ENCODE assay signal across 29 cellular contexts in genomic region chr4:182489607-182490006, GRCh38.
"Had no signal": no experiment of that assay in that cellular context is flagged by ENCODE, and none has a peak within 500 bp of the region (broad histone marks: within the 10 kb centered on the region; RNA-seq: fewer than 3 reads in every experiment).

No MANE protein-coding gene starts in this region.

- H3K9me3 ChIP-seq: stomach, suprapubic skin, testis, thoracic aorta, thyroid gland, tibial artery, transverse colon, upper lobe of left lung, upper lobe of right lung, uterus, vagina had no signal

- H3K27me3 Mint-ChIP-seq: stimulated activated memory B cell treated with anti-CD40 and anti-IgM and Interleukin-4, amounts not matched to agents 10 μg/mL and 1 μg/mL and 100 μg/mL, for 72 hours; type B pancreatic cell had no signal

- H3K27me3 ChIP-seq: stomach, suprapubic skin, testis, thyroid gland, tibial artery, tibial nerve, transverse colon, upper lobe of left lung, upper lobe of right lung, uterus, vagina had no signal

- H3K9me3 Mint-ChIP-seq: stimulated activated effector memory CD8-positive, alpha-beta T cell treated with anti-CD3 and anti-CD28 coated beads, Interleukin-12 subunit alpha, Interleukin-12 subunit beta, amount 100 ng/mL, for 72 hours; stimulated activated memory B cell treated with anti-CD40 and anti-IgM and Interleukin-4, amounts not matched to agents 10 μg/mL and 1 μg/mL and 100 μg/mL, for 72 hours had no signal

- H3K36me3 ChIP-seq: stomach, suprapubic skin, thoracic aorta, thyroid gland, tibial artery, tibial nerve, transverse colon, upper lobe of left lung, upper lobe of right lung, uterus, vagina had no signal

- H3K4me1 ChIP-seq: testis, upper lobe of right lung, uterus had no signal

- H3K4me1 Mint-ChIP-seq: stimulated activated effector memory CD8-positive, alpha-beta T cell treated with anti-CD3 and anti-CD28 coated beads, Interleukin-12 subunit alpha, Interleukin-12 subunit beta, amount 100 ng/mL, for 72 hours; stimulated activated naive CD8-positive, alpha-beta T cell treated with anti-CD3 and anti-CD28 coated beads, Interleukin-15, amount 100 ng/mL, for 72 hours had no signal

- H3K4me3 Mint-ChIP-seq: stimulated activated effector memory CD8-positive, alpha-beta T cell treated with anti-CD3 and anti-CD28 coated beads, Interleukin-12 subunit alpha, Interleukin-12 subunit beta, amount 100 ng/mL, for 72 hours; stimulated activated memory B cell treated with anti-CD40 and anti-IgM and Interleukin-4, amounts not matched to agents 10 μg/mL and 1 μg/mL and 100 μg/mL, for 72 hours; stimulated activated naive B cell treated with anti-CD40 and anti-IgM and Interleukin-4, amounts not matched to agents 10 μg/mL and 1 μg/mL and 100 μg/mL, for 72 hours; stimulated activated naive CD8-positive, alpha-beta T cell treated with anti-CD3 and anti-CD28 coated beads, Interleukin-15, amount 100 ng/mL, for 72 hours; stimulated activated naive CD8-positive, alpha-beta T cell treated with anti-CD3 and anti-CD28 coated beads, Interleukin-15, Interleukin-2, amounts not matched to agents 100 ng/mL and 50 ng/mL, for 24 hours; type B pancreatic cell had no signal

- H3K36me3 Mint-ChIP-seq: stimulated activated effector memory CD8-positive, alpha-beta T cell treated with anti-CD3 and anti-CD28 coated beads, Interleukin-12 subunit alpha, Interleukin-12 subunit beta, amount 100 ng/mL, for 72 hours; stimulated activated memory B cell treated with anti-CD40 and anti-IgM and Interleukin-4, amounts not matched to agents 10 μg/mL and 1 μg/mL and 100 μg/mL, for 72 hours; stimulated activated naive B cell treated with anti-CD40 and anti-IgM and Interleukin-4, amounts not matched to agents 10 μg/mL and 1 μg/mL and 100 μg/mL, for 72 hours had no signal

- DNase-seq: stimulated activated CD4-positive, alpha-beta T cell treated with anti-CD3 and anti-CD28 coated beads, Interleukin-2, amount 100 ng/mL, for 48 hours; stimulated activated CD4-positive, alpha-beta T cell treated with anti-CD3 and anti-CD28 coated beads, Interleukin-4, amount 100 ng/mL, for 1 hour; stimulated activated CD4-positive, alpha-beta T cell treated with anti-CD3 and anti-CD28 coated beads, Interleukin-4, amount 100 ng/mL, for 24 hours; stimulated activated CD4-positive, alpha-beta T cell treated with anti-CD3 and anti-CD28 coated beads, Interleukin-4, amount 100 ng/mL, for 4 hours; stimulated activated CD8-positive, alpha-beta memory T cell treated with anti-CD3 and anti-CD28 coated beads, Interleukin-4, amount 100 ng/mL, for 48 hours; stimulated activated naive B cell treated with anti-CD40 and anti-IgM and Interleukin-4, amounts not matched to agents 10 μg/mL and 1 μg/mL and 100 μg/mL, for 72 hours; stimulated activated naive CD4-positive, alpha-beta T cell; stimulated activated naive CD4-positive, alpha-beta T cell treated with Interleukin-2 at 50 U/mL for 16 hours; stimulated activated naive CD8-positive, alpha-beta T cell treated with anti-CD3 and anti-CD28 coated beads, Interleukin-15, amount 100 ng/mL, for 72 hours; stimulated activated naive CD8-positive, alpha-beta T cell treated with anti-CD3 and anti-CD28 coated beads, Interleukin-15, Interleukin-2, amounts not matched to agents 100 U/mL and 50 U/mL, for 24 hours; stomach; substantia nigra; testis; thyroid gland; tibial artery; transverse colon; trophoblast cell; upper lobe of left lung; upper lobe of right lung; uterus had no signal

- ATAC-seq: stimulated activated effector memory CD8-positive, alpha-beta T cell treated with anti-CD3 and anti-CD28 coated beads, Interleukin-12 subunit alpha, Interleukin-12 subunit beta, amount 100 ng/mL, for 72 hours; stimulated activated memory B cell treated with anti-CD40 and anti-IgM and Interleukin-4, amounts not matched to agents 10 μg/mL and 1 μg/mL and 100 μg/mL, for 72 hours; stimulated activated naive B cell treated with anti-CD40 and anti-IgM and Interleukin-4, amounts not matched to agents 10 μg/mL and 1 μg/mL and 100 μg/mL, for 72 hours; stimulated activated naive CD8-positive, alpha-beta T cell treated with anti-CD3 and anti-CD28 coated beads, Interleukin-15, amount 100 ng/mL, for 72 hours; stimulated activated naive CD8-positive, alpha-beta T cell treated with anti-CD3 and anti-CD28 coated beads, Interleukin-15, Interleukin-2, amounts not matched to agents 100 U/mL and 50 U/mL, for 24 hours; upper lobe of right lung had no signal

- H3K4me3 ChIP-seq: stomach, suprapubic skin, testis, thoracic aorta, thyroid gland, tibial artery, tibial nerve, transverse colon, upper lobe of left lung, upper lobe of right lung, uterus, vagina had no signal

- H3K27ac ChIP-seq: stomach, suprapubic skin, testis, thoracic aorta, tibial artery, tibial nerve, transverse colon, upper lobe of left lung, upper lobe of right lung, uterus, vagina had no signal

- FAIRE-seq: urothelium cell line had no signal

- H3K27ac Mint-ChIP-seq: stimulated activated effector memory CD8-positive, alpha-beta T cell treated with anti-CD3 and anti-CD28 coated beads, Interleukin-12 subunit alpha, Interleukin-12 subunit beta, amount 100 ng/mL, for 72 hours; stimulated activated memory B cell treated with anti-CD40 and anti-IgM and Interleukin-4, amounts not matched to agents 10 μg/mL and 1 μg/mL and 100 μg/mL, for 72 hours; stimulated activated naive B cell treated with anti-CD40 and anti-IgM and Interleukin-4, amounts not matched to agents 10 μg/mL and 1 μg/mL and 100 μg/mL, for 72 hours; stimulated activated naive CD8-positive, alpha-beta T cell treated with anti-CD3 and anti-CD28 coated beads, Interleukin-15, amount 100 ng/mL, for 72 hours; stimulated activated naive CD8-positive, alpha-beta T cell treated with anti-CD3 and anti-CD28 coated beads, Interleukin-15, Interleukin-2, amounts not matched to agents 100 ng/mL and 50 ng/mL, for 24 hours; type B pancreatic cell had no signal
